ENCODE assay signal across 14 cellular contexts in genomic region chr5:119396265-119396664, GRCh38. TPM values are rescaled to one million over a fixed set of nuclear protein-coding genes. Genes with fewer than 3 reads are reported as not detected.
A peak's percentile ranks its signal among the peaks of the same experiment; 100 is the strongest.
DNase-seq lines count a peak whose midpoint lies in the region; ATAC-seq and TF ChIP-seq lines count a peak whose summit lies in the region.
"Had no signal": no experiment of that assay in that cellular context is flagged by ENCODE, and none has a peak within 500 bp of the region (broad histone marks: within the 10 kb centered on the region; RNA-seq: fewer than 3 reads in every experiment).

No MANE protein-coding gene starts in this region.

- no peak overlapping the region for H3K4me3 ChIP-seq in DND-41 (ENCODE audit: low read depth in 1 of 2, low read length in 2 of 2)
- H3K4me3 ChIP-seq: right lobe of liver had no signal

- H4K20me1 ChIP-seq in DND-41 (ENCODE audit: insufficient read depth, low read length), result no peaks in the 10 kb centered on the region

- H3K9ac ChIP-seq in DND-41 (ENCODE audit: low read depth, low read length), result no peak overlapping the region

- TF ChIP-seq CTCF in DND-41 (IDR thresholded peaks at IDR 0.05; ENCODE audit: borderline replicate concordance, extremely low read depth, low read length, poor library complexity, severe bottlenecking) (no peak), natural killer cell (IDR thresholded peaks at IDR 0.05) (no peak)

- no peak overlapping the region for H3K4me2 ChIP-seq in DND-41 (ENCODE audit: insufficient read depth, low read length)

- H3K27ac ChIP-seq in DND-41 (ENCODE audit: low read length), result no peak overlapping the region
- H3K27ac ChIP-seq: right lobe of liver had no signal

- no peaks in the 10 kb centered on the region for H3K4me1 ChIP-seq in DND-41 (ENCODE audit: insufficient read depth, low read length)

- CTCF ChIA-PET in activated CD4-positive, alpha-beta memory T cell treated with anti-CD3 and anti-CD28 coated beads for 36 hours (lab: Charles Lee), result no interaction called here

- ATAC-seq in DND-41 (ENCODE audit: insufficient read depth, low read depth), result peak; percentile 51; the same call in 2 of the 3 replicates
- ATAC-seq in GM21390 (IDR thresholded peaks at IDR 0.05; ENCODE audit: unreplicated experiment), result peak; percentile 19
- ATAC-seq in natural killer cell, result no peak
- no peak for ATAC-seq in sciatic nerve
- ATAC-seq: Panc1, right lobe of liver had no signal

- DNase-seq in DND-41 (no peak), natural killer cell (no peak), sciatic nerve (ENCODE audit: low spot score) (no peak), HT-29 (ENCODE audit: low spot score) (no peak)
- DNase-seq in activated CD4-positive, alpha-beta memory T cell treated with anti-CD3 and anti-CD28 coated beads for 36 hours, result no peak
- no peak for DNase-seq in activated effector memory CD4-positive, alpha-beta T cell treated with anti-CD3 and anti-CD28 coated beads, Interleukin-2, amount 50 U/mL, for 16 hours
- DNase-seq: amygdala, HFFc6, NCI-H146, NCI-H524, nephron progenitor cell, right lobe of liver had no signal

- no peaks in the 10 kb centered on the region for H3K27me3 Mint-ChIP-seq in activated CD4-positive, alpha-beta memory T cell treated with anti-CD3 and anti-CD28 coated beads for 36 hours
- H3K27me3 Mint-ChIP-seq in natural killer cell (ENCODE audit: low read depth in 2 of 2), result no peaks in the 10 kb centered on the region

- H3K4me1 Mint-ChIP-seq in activated CD4-positive, alpha-beta memory T cell treated with anti-CD3 and anti-CD28 coated beads for 36 hours (ENCODE audit: low read depth), result peaks cover 89% of the 10 kb centered on the region
- peaks cover 44 to 54% of the 10 kb centered on the region in 2 donors for H3K4me1 Mint-ChIP-seq in natural killer cell

- H2AFZ ChIP-seq in DND-41 (ENCODE audit: low read depth, low read length), result no peak overlapping the region

- H3K9me3 ChIP-seq in DND-41 (ENCODE audit: insufficient read depth, low read length, severe bottlenecking), result no peaks in the 10 kb centered on the region
- H3K9me3 ChIP-seq: right lobe of liver had no signal

- intact Hi-C loops in activated CD4-positive, alpha-beta memory T cell treated with anti-CD3 and anti-CD28 coated beads for 36 hours (cut with micrococcal nuclease), result loop anchor here (2.0 kb wide), 2 partner anchors 81 to 127 kb away; no protein-coding TSS in a partner anchor
- intact Hi-C loops in natural killer cell (cut with micrococcal nuclease) (no loop called here), sciatic nerve (cut with DNase I) (no loop called here)

- POLR2A ChIA-PET in activated CD4-positive, alpha-beta memory T cell treated with anti-CD3 and anti-CD28 coated beads for 36 hours (lab: Charles Lee), result interaction anchor here (0.7 to 1.7 kb wide), 6 partner anchors 16 to 318 kb away, joined by 3 to 5 read pairs (median 3); partner anchors contain the start of gene TNFAIP8

- H3K27me3 ChIP-seq in DND-41 (ENCODE audit: insufficient read depth, low read length, poor library complexity), result no peaks in the 10 kb centered on the region
- H3K27me3 ChIP-seq: right lobe of liver had no signal

- H3K36me3 Mint-ChIP-seq in activated CD4-positive, alpha-beta memory T cell treated with anti-CD3 and anti-CD28 coated beads for 36 hours, result peaks cover 48% of the 10 kb centered on the region
- peaks cover 12% of the 10 kb centered on the region for H3K36me3 Mint-ChIP-seq in natural killer cell

- H3K27ac Mint-ChIP-seq in activated CD4-positive, alpha-beta memory T cell treated with anti-CD3 and anti-CD28 coated beads for 36 hours, result peak overlapping the region; percentile 90
- peak overlapping the region; percentile 13 to 74 for H3K27ac Mint-ChIP-seq in natural killer cell
- H3K27ac Mint-ChIP-seq: HFFc6, nephron progenitor cell had no signal

- peak overlapping the region; percentile 33 for H3K4me3 Mint-ChIP-seq in activated CD4-positive, alpha-beta memory T cell treated with anti-CD3 and anti-CD28 coated beads for 36 hours
- no peak overlapping the region for H3K4me3 Mint-ChIP-seq in natural killer cell
- H3K4me3 Mint-ChIP-seq: HFFc6, nephron progenitor cell had no signal

- no peaks in the 10 kb centered on the region for H3K9me3 Mint-ChIP-seq in activated CD4-positive, alpha-beta memory T cell treated with anti-CD3 and anti-CD28 coated beads for 36 hours
- no peaks in the 10 kb centered on the region for H3K9me3 Mint-ChIP-seq in natural killer cell
- H3K9me3 Mint-ChIP-seq: HFFc6, nephron progenitor cell had no signal

- H3K36me3 ChIP-seq in DND-41 (ENCODE audit: insufficient read depth, low read length), result peaks cover 37% of the 10 kb centered on the region

- H3K79me2 ChIP-seq in DND-41 (ENCODE audit: insufficient read depth, low read length), result peaks cover 23% of the 10 kb centered on the region

RNA-seq across cellular contexts. Expression of gene TNFAIP8, which starts 40.4 kb away (rescaled TPM):
- 100 to 1,000 TPM; 153 to 159 TPM for total RNA-seq in activated CD4-positive, alpha-beta memory T cell treated with anti-CD3 and anti-CD28 coated beads for 36 hours
- total RNA-seq in natural killer cell, result 10 to 100 TPM; 47.6 to 87.5 (median 76.3) TPM
- total RNA-seq in sciatic nerve, result 14.6 TPM
- total RNA-seq in HT-29 (2014; rRNA removed; shearing (Covaris generic)), result 10.7 and 13.3 TPM in 2 replicates

RNA-seq across cellular contexts. Expression of gene HSD17B4, which starts 56.0 kb away (rescaled TPM):
- total RNA-seq in activated CD4-positive, alpha-beta memory T cell treated with anti-CD3 and anti-CD28 coated beads for 36 hours, result 100 to 1,000 TPM in 1 of 2 experiments, 10 to 100 TPM in 1; 83.2 to 117 TPM
- total RNA-seq in natural killer cell (10 to 100 TPM; 38.2 to 76.9 (median 51.9) TPM), sciatic nerve (182 TPM)
- 156 and 167 TPM in 2 replicates for total RNA-seq in HT-29 (2014; rRNA removed; shearing (Covaris generic))

Comparison
In these comparisons a context has a peak if more than half of its experiments do, and no peak if none do; other contexts are left out.
1. ATAC-seq: peak in DND-41 (single experiment) and GM21390 (single experiment); none in natural killer cell (0 of 3) and sciatic nerve (single experiment).